In genomic region chr4:83118869-83119268, GRCh38 we compare ENCODE assay signal across 13 cellular contexts.
"Had no signal": no experiment of that assay in that cellular context is flagged by ENCODE, and none has a peak within 500 bp of the region (broad histone marks: within the 10 kb centered on the region; RNA-seq: fewer than 3 reads in every experiment).

No MANE protein-coding gene starts in this region.

- H2AFZ ChIP-seq: hepatocyte, neural progenitor cell had no signal

- H3K36me3 ChIP-seq: breast epithelium, esophagus muscularis mucosa, neural progenitor cell, pancreas had no signal

- H3K79me2 ChIP-seq: hepatocyte had no signal

- H3K27ac Mint-ChIP-seq: neural progenitor cell had no signal

- H3K36me3 Mint-ChIP-seq: neural progenitor cell had no signal

- H3K4me1 ChIP-seq: breast epithelium, esophagus muscularis mucosa, neural progenitor cell, pancreas had no signal

- ATAC-seq: pancreas had no signal

- H3K4me2 ChIP-seq: hepatocyte, neural progenitor cell had no signal

- H3K4me3 ChIP-seq: breast epithelium, esophagus muscularis mucosa, hepatocyte, neural progenitor cell, pancreas, skin epidermis had no signal

- H3K27me3 ChIP-seq: breast epithelium, esophagus muscularis mucosa, hepatocyte, neural progenitor cell, pancreas had no signal

- H3K9ac ChIP-seq: neural progenitor cell had no signal

- H3K4me3 Mint-ChIP-seq: neural progenitor cell had no signal

- DNase-seq: activated CD4-positive, alpha-beta T cell treated with anti-CD3 and anti-CD28 coated beads, Interleukin-2, amount 50 U/mL, for 1 hour; activated CD4-positive, CD25-positive, alpha-beta regulatory T cell; activated naive CD4-positive, alpha-beta T cell treated with anti-CD3 and anti-CD28 coated beads, Interleukin-2, amount 50 U/mL, for 16 hours; activated T-cell treated with anti-CD3 and anti-CD28 coated beads, Interleukin-2, amount 50 U/mL, for 1 hour; aorta; kidney glomerular epithelial cell; pancreas; retina had no signal

- H3K27ac ChIP-seq: breast epithelium, esophagus muscularis mucosa, hepatocyte, neural progenitor cell, pancreas, skin epidermis had no signal

- H3K9me3 ChIP-seq: esophagus muscularis mucosa, pancreas had no signal
